8 cellular contexts compared by ENCODE assay signal in genomic region chr2:42360493-42360889, GRCh38. TPM values are rescaled to one million over a fixed set of nuclear protein-coding genes. Genes with fewer than 3 reads are reported as not detected.
A peak's percentile ranks its signal among the peaks of the same experiment; 100 is the strongest.
DNase-seq lines count a peak whose midpoint lies in the region; ATAC-seq and TF ChIP-seq lines count a peak whose summit lies in the region.

No MANE protein-coding gene starts in this region.

- CTCF ChIA-PET in activated CD4-positive, alpha-beta memory T cell treated with anti-CD3 and anti-CD28 coated beads, Interleukin-2, amount 10 ng/mL, durations not matched to agents 7 days and 5 days (lab: Charles Lee) = interaction anchor here (1.6 kb wide), 1 partner anchor 271 kb away, joined by 6 read pairs; no protein-coding TSS in a partner anchor

- H3K4me3 ChIP-seq in HFF-Myc (replicated peaks; ENCODE audit: low read depth, low read length) = peak overlapping the region; percentile 84
- H3K4me3 ChIP-seq in skeletal muscle satellite cell (ENCODE audit: low read length) = peak overlapping the region; percentile 92

- H3K4me2 ChIP-seq in skeletal muscle satellite cell (ENCODE audit: low read length) = peak overlapping the region; percentile 90

- intact Hi-C loops in left ventricle myocardium superior (cut with micrococcal nuclease) = no loop called here

- peaks cover 6% of the 10 kb centered on the region for H3K27me3 ChIP-seq in skeletal muscle satellite cell (ENCODE audit: control insufficient read depth, insufficient read depth, low read length)

- TF ChIP-seq CTCF in HFF-Myc (IDR thresholded peaks at IDR 0.05; ENCODE audit: low read depth, low read length, missing control alignments) = no peak

- POLR2A ChIA-PET in activated CD4-positive, alpha-beta memory T cell treated with anti-CD3 and anti-CD28 coated beads, Interleukin-2, amount 10 ng/mL, durations not matched to agents 7 days and 5 days (lab: Charles Lee) = interaction anchor here (0.9 to 3.8 kb wide), 10 partner anchors 8 to 449 kb away, joined by 3 to 15 read pairs (median 4); no protein-coding TSS in a partner anchor

- peak overlapping the region; percentile 82 for H3K4me3 Mint-ChIP-seq in activated CD4-positive, alpha-beta memory T cell treated with anti-CD3 and anti-CD28 coated beads, Interleukin-2, amount 10 ng/mL, durations not matched to agents 7 days and 5 days

- H3K27me3 Mint-ChIP-seq in activated CD4-positive, alpha-beta memory T cell treated with anti-CD3 and anti-CD28 coated beads, Interleukin-2, amount 10 ng/mL, durations not matched to agents 7 days and 5 days = peaks cover 2% of the 10 kb centered on the region

- H3K4me1 ChIP-seq in skeletal muscle satellite cell (ENCODE audit: control insufficient read depth, insufficient read depth, low read length) = peaks cover 14% of the 10 kb centered on the region

- peaks cover 47% of the 10 kb centered on the region for H3K4me1 Mint-ChIP-seq in activated CD4-positive, alpha-beta memory T cell treated with anti-CD3 and anti-CD28 coated beads, Interleukin-2, amount 10 ng/mL, durations not matched to agents 7 days and 5 days

- H3K9me3 Mint-ChIP-seq in activated CD4-positive, alpha-beta memory T cell treated with anti-CD3 and anti-CD28 coated beads, Interleukin-2, amount 10 ng/mL, durations not matched to agents 7 days and 5 days = no peaks in the 10 kb centered on the region

- peak overlapping the region; percentile 99 for H3K9ac ChIP-seq in skeletal muscle satellite cell (ENCODE audit: low read depth, low read length)

- H3K36me3 ChIP-seq in skeletal muscle satellite cell (ENCODE audit: insufficient read depth, low read length) = no peaks in the 10 kb centered on the region

- no peaks in the 10 kb centered on the region for H3K9me3 ChIP-seq in skeletal muscle satellite cell (replicated peaks; ENCODE audit: low read length)

- peak overlapping the region; percentile 85 for H3K27ac Mint-ChIP-seq in activated CD4-positive, alpha-beta memory T cell treated with anti-CD3 and anti-CD28 coated beads, Interleukin-2, amount 10 ng/mL, durations not matched to agents 7 days and 5 days

- no peak for DNase-seq in HFF-Myc (ENCODE audit: extremely low read depth, low read depth)
- DNase-seq in activated CD4-positive, alpha-beta memory T cell treated with anti-CD3 and anti-CD28 coated beads, Interleukin-2, amount 10 ng/mL, durations not matched to agents 7 days and 5 days = no peak
- no peak for DNase-seq in left ventricle myocardium superior
- no peak for DNase-seq in NCI-H2171 treated with DMSO at 0.1 percent for 48 hours (lab: John Stamatoyannopoulos, UW)
- no peak for DNase-seq in NCI-H2171 (lab: John Stamatoyannopoulos, UW)
- DNase-seq in NCI-H1105 (lab: John Stamatoyannopoulos, UW) = no peak
- DNase-seq in 8988T = no peak

- H3K36me3 Mint-ChIP-seq in activated CD4-positive, alpha-beta memory T cell treated with anti-CD3 and anti-CD28 coated beads, Interleukin-2, amount 10 ng/mL, durations not matched to agents 7 days and 5 days (ENCODE audit: low read depth) = peaks cover 14% of the 10 kb centered on the region

- peak; percentile 1 for ATAC-seq in left ventricle myocardium superior

RNA-seq across cellular contexts. Expression of gene COX7A2L, which starts 0.5 kb away (rescaled TPM):
- total RNA-seq in activated CD4-positive, alpha-beta memory T cell treated with anti-CD3 and anti-CD28 coated beads, Interleukin-2, amount 10 ng/mL, durations not matched to agents 7 days and 5 days = 100 to 1,000 TPM; 102 TPM
- total RNA-seq in left ventricle myocardium superior = 98.4 TPM
- total RNA-seq in skeletal muscle satellite cell (2012; rRNA removed) = 238 and 255 TPM in 2 replicates
